35 cellular contexts compared by ENCODE assay signal in genomic region chr3:28136607-28137216, GRCh38.
"Had no signal": no experiment of that assay in that cellular context is flagged by ENCODE, and none has a peak within 500 bp of the region (broad histone marks: within the 10 kb centered on the region; RNA-seq: fewer than 3 reads in every experiment).

No MANE protein-coding gene starts in this region.

- DNase-seq: Karpas-422, Kasumi-1, MG63, MM.1S, MV-4-11, NCI-H1048, NCI-H1092, NCI-H1092 treated with DMSO at 0.1 percent for 48 hours, NCI-H1105, NCI-H1105 treated with DMSO at 0.1 percent for 48 hours, NCI-H1417, NCI-H1417 treated with DMSO at 0.1 percent for 48 hours, NCI-H1436, NCI-H1436 treated with DMSO at 0.1 percent for 48 hours, NCI-H146, NCI-H1694, NCI-H1694 treated with DMSO at 0.1 percent for 48 hours, NCI-H187, NCI-H187 treated with DMSO at 0.1 percent for 48 hours, NCI-H1930, NCI-H2029, NCI-H2029 treated with DMSO at 0.1 percent for 48 hours, NCI-H2081, NCI-H2081 treated with DMSO at 0.1 percent for 48 hours, NCI-H2107, NCI-H2171, NCI-H2171 treated with DMSO at 0.1 percent for 48 hours, NCI-H2227 treated with DMSO at 0.1 percent for 48 hours, NCI-H226, NCI-H345, NCI-H446, NCI-H446 treated with DMSO at 0.1 percent for 48 hours, NCI-H510A, NCI-H510A treated with DMSO at 0.1 percent for 48 hours, NCI-H524 had no signal

- H3K9me3 ChIP-seq: MG63 had no signal

- H3K36me3 ChIP-seq: MG63 had no signal

- H3K27me3 ChIP-seq: MG63 had no signal

- H3K4me3 ChIP-seq: MG63 had no signal
